Comparison of ENCODE assay signal across 26 cellular contexts in the genomic region with DNA sequence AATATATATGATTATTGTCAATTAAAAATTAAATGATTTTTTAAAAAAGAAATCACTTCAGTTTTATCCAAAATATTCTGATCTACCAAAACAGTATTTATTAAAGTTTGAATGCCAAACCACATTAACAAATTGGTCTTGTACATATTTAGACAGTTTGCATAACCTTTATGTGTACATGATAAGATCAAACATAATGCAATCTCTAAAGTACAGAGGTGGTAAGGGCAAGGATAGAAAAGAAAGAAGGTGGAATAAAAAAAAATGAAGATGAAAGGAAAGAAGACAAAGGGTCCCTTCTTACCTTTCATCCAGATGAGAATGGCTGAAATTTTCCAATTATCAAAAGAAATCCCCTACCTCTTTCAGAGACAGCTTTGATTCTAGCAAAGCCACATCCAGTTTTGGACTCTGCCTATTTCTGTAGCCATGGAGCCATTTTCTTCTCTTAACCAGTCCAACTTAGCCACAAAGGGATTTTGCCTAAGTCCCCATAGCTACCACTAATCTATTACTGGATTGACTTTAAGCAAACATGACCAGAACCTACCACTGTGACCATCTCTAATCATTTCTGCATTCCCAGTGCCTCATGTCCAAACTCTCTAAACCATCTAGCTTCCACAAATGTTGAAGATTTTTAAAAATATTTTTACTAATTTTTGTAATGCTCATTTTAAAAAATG.
DNase-seq lines count a peak whose midpoint lies in the region; ATAC-seq, FAIRE-seq and TF ChIP-seq lines count a peak whose summit lies in the region.
"Had no signal": no experiment of that assay in that cellular context is flagged by ENCODE, and none has a peak within 500 bp of the region (broad histone marks: within the 10 kb centered on the region; RNA-seq: fewer than 3 reads in every experiment).

No MANE protein-coding gene starts in this region.

- no peak for TF ChIP-seq CTCF in VCaP (conservative IDR thresholded peaks at IDR 0.05)
- no peak for TF ChIP-seq CTCF in HepG2 (CRISPR knock-in tag; IDR thresholded peaks at IDR 0.05)
- no peak for TF ChIP-seq CTCF in mucosa of descending colon (IDR thresholded peaks at IDR 0.05)
- no peak for TF ChIP-seq CTCF in vagina (IDR thresholded peaks at IDR 0.05)

- 0 out of 2 replicates have a peak, but pooled peaks cover 6% of the 10 kb centered on the region for H3K4me1 ChIP-seq in HepG2 (ENCODE audit: insufficient read depth, low read length)
- no peaks in the 10 kb centered on the region for H3K4me1 ChIP-seq in trophoblast cell (ENCODE audit: control insufficient read depth in 1 of 2, insufficient read depth in 2 of 2, low read length in 2 of 2)
- H3K4me1 ChIP-seq in mucosa of descending colon (ENCODE audit: low read depth): no peaks in the 10 kb centered on the region
- H3K4me1 ChIP-seq in vagina: no peaks in the 10 kb centered on the region
- H3K4me1 ChIP-seq: A549; BLaER1 treated with 17β-estradiol and CSF1 and Interleukin-3, amounts not matched to agents 10 nM and 100 nM; HAP-1 had no signal

- no peak overlapping the region for H3K23ac ChIP-seq in trophoblast cell (ENCODE audit: low read length)

- TF ChIP-seq EP300 in HepG2 (IDR thresholded peaks at IDR 0.05; ENCODE audit: low read depth in 2 of 2, low read length in 2 of 2) (no peak), HepG2 (CRISPR knock-in tag; IDR thresholded peaks at IDR 0.05; ENCODE audit: borderline replicate concordance) (no peak)

- POLR2A ChIA-PET in HepG2 (lab: Yijun Ruan, JAX): no interaction called here

- FAIRE-seq in HepG2 (lab: Jason Lieb, UNC): no peak
- FAIRE-seq: A549, D721Med, GM12891, GM18507, H54 had no signal

- H3K18ac ChIP-seq in trophoblast cell (ENCODE audit: low read length): no peak overlapping the region

- H3K36me3 ChIP-seq in HepG2 (replicated peaks in 1 of 2; ENCODE audit: control insufficient read depth in 1 of 2, insufficient read depth in 2 of 2, low read length in 2 of 2) (no peaks in the 10 kb centered on the region), trophoblast cell (ENCODE audit: control insufficient read depth in 1 of 2, insufficient read depth in 2 of 2, low read length in 2 of 2) (no peaks in the 10 kb centered on the region), mucosa of descending colon (ENCODE audit: low read depth) (no peaks in the 10 kb centered on the region), vagina (no peaks in the 10 kb centered on the region)
- H3K36me3 ChIP-seq: BE2C; BLaER1 treated with 17β-estradiol and CSF1 and Interleukin-3, amounts not matched to agents 10 nM and 100 nM; HAP-1 had no signal

- no peak for ATAC-seq in HepG2
- ATAC-seq in mucosa of descending colon: no peak
- ATAC-seq: A549 had no signal

- H4K8ac ChIP-seq in trophoblast cell (ENCODE audit: low read depth, low read length): no peak overlapping the region

- H3K9ac ChIP-seq in HepG2 (ENCODE audit: insufficient read depth, low read depth, low read length) (no peak overlapping the region), trophoblast cell (ENCODE audit: low read length) (no peak overlapping the region)
- H3K9ac ChIP-seq: BLaER1 treated with 17β-estradiol and CSF1 and Interleukin-3, amounts not matched to agents 10 nM and 100 nM had no signal

- H2BK5ac ChIP-seq in trophoblast cell (ENCODE audit: low read depth, low read length, poor library complexity): no peak overlapping the region

- TF ChIP-seq RAD21 in HepG2 (CRISPR knock-in tag; IDR thresholded peaks at IDR 0.05): no peak

- H3K14ac ChIP-seq in trophoblast cell (ENCODE audit: low read length): no peak overlapping the region

- no peak overlapping the region for H2AK5ac ChIP-seq in trophoblast cell (ENCODE audit: low read length)

- intact Hi-C loops in HepG2 (cut with micrococcal nuclease; ENCODE audit: unreplicated experiment) (no loop called here), mucosa of descending colon (cut with DNase I, micrococcal nuclease) (no loop called here), vagina (cut with DNase I) (no loop called here)

- no peaks in the 10 kb centered on the region for H3K79me2 ChIP-seq in HepG2 (ENCODE audit: insufficient read depth, low read length)
- H3K79me2 ChIP-seq in trophoblast cell (ENCODE audit: control insufficient read depth, insufficient read depth, low read length, poor library complexity): no peaks in the 10 kb centered on the region

- DNase-seq in NCI-H82 (lab: John Stamatoyannopoulos, UW) (peak; percentile 47), NCI-H82 treated with DMSO at 0.1 percent for 48 hours (lab: John Stamatoyannopoulos, UW; ENCODE audit: unreplicated experiment) (no peak), HepG2 (ENCODE audit: low spot score) (peak; percentile 32), trophoblast cell (peak; percentile 0 to 68), mucosa of descending colon (no peak), vagina (ENCODE audit: extremely low spot score in 2 of 2) (no peak)
- DNase-seq: 8988T; ACHN; AML-193; BE2C; CD4-positive, alpha-beta T cell; CD8-positive, alpha-beta memory T cell; DMS 273 treated with DMSO at 0.1 percent for 48 hours; DMS79; EL; GF-D8; GOT3; HFFc6 had no signal

- H3K27me3 ChIP-seq in HepG2 (ENCODE audit: control insufficient read depth in 1 of 2, insufficient read depth in 2 of 2, low read length in 2 of 2): no peaks in the 10 kb centered on the region; a peak in 1 of 5 replicates
- no peaks in the 10 kb centered on the region for H3K27me3 ChIP-seq in trophoblast cell (ENCODE audit: insufficient read depth, low read length)
- no peaks in the 10 kb centered on the region for H3K27me3 ChIP-seq in vagina
- H3K27me3 ChIP-seq: BE2C; BLaER1 treated with 17β-estradiol and CSF1 and Interleukin-3, amounts not matched to agents 10 nM and 100 nM had no signal

- BruUV-seq in HepG2 (replicated peaks; lab: Mats Ljungman, UMichigan): no TSS peak

- H2AFZ ChIP-seq in HepG2 (ENCODE audit: low read length) (no peak overlapping the region), trophoblast cell (ENCODE audit: insufficient read depth, low read length, poor library complexity) (no peak overlapping the region)

- no peaks in the 10 kb centered on the region for H3K9me3 ChIP-seq in HepG2 (ENCODE audit: low read length)
- no peaks in the 10 kb centered on the region for H3K9me3 ChIP-seq in trophoblast cell (ENCODE audit: insufficient read depth, low read depth, low read length)
- no peaks in the 10 kb centered on the region for H3K9me3 ChIP-seq in mucosa of descending colon
- H3K9me3 ChIP-seq in vagina: no peaks in the 10 kb centered on the region
- H3K9me3 ChIP-seq: A549, BE2C, HAP-1 had no signal

- no peak overlapping the region for H3K4ac ChIP-seq in trophoblast cell (ENCODE audit: low read depth, low read length)

- no peak overlapping the region for H4K91ac ChIP-seq in trophoblast cell (ENCODE audit: low read depth, low read length)

- 0 out of 2 replicates have a peak overlapping the region, but pooled peaks have one; percentile 3 for H3K27ac ChIP-seq in VCaP
- H3K27ac ChIP-seq in HepG2 (ENCODE audit: extremely low read length, insufficient read depth, low read length): no peak overlapping the region
- no peak overlapping the region for H3K27ac ChIP-seq in trophoblast cell (ENCODE audit: low read depth, low read length)
- H3K27ac ChIP-seq in vagina: no peak overlapping the region
- H3K27ac ChIP-seq: A549; BLaER1 treated with 17β-estradiol and CSF1 and Interleukin-3, amounts not matched to agents 10 nM and 100 nM had no signal

- H2BK12ac ChIP-seq in trophoblast cell (ENCODE audit: low read length): no peak overlapping the region

- CTCF ChIA-PET in HepG2 (lab: Yijun Ruan, JAX; ENCODE audit: low intra/inter-chr PET ratio, low total read pairs): no interaction called here

- H3K79me1 ChIP-seq in trophoblast cell (ENCODE audit: low read length): no peaks in the 10 kb centered on the region

- H3K4me2 ChIP-seq in HepG2 (ENCODE audit: low read depth, low read length): no peak overlapping the region
- H3K4me2 ChIP-seq in trophoblast cell (ENCODE audit: low read length): no peak overlapping the region
- H3K4me2 ChIP-seq: A549; BLaER1 treated with 17β-estradiol and CSF1 and Interleukin-3, amounts not matched to agents 10 nM and 100 nM had no signal

- no peaks in the 10 kb centered on the region for H4K20me1 ChIP-seq in HepG2 (ENCODE audit: insufficient read depth, low read length)
- H4K20me1 ChIP-seq: BLaER1 treated with 17β-estradiol and CSF1 and Interleukin-3, amounts not matched to agents 10 nM and 100 nM had no signal

- H3K4me3 ChIP-seq in HepG2 (replicated peaks in 1 of 3; ENCODE audit: insufficient read depth in 1 of 3, low read depth in 2 of 3, low read length in 3 of 3) (no peak overlapping the region), trophoblast cell (ENCODE audit: low read depth, low read length) (no peak overlapping the region), mucosa of descending colon (no peak overlapping the region), vagina (no peak overlapping the region)
- H3K4me3 ChIP-seq: A549; BLaER1 treated with 17β-estradiol and CSF1 and Interleukin-3, amounts not matched to agents 10 nM and 100 nM; HAP-1 had no signal

- TF ChIP-seq POLR2A in HepG2 (IDR thresholded peaks at IDR 0.05; ENCODE audit: insufficient read depth in 1 of 2, low read depth in 2 of 2, low read length in 2 of 2): no peak
- no peak for TF ChIP-seq POLR2A in vagina (IDR thresholded peaks at IDR 0.05)

- in situ Hi-C loops in HepG2 (cut with HindIII; ENCODE audit: extremely low pct_ligation_motif_present, low pct_unique_long_range_greater_than_20kb): no loop called here

- no peak overlapping the region for H2BK120ac ChIP-seq in trophoblast cell (ENCODE audit: insufficient read depth, low read length, poor library complexity)

- H4K12ac ChIP-seq in trophoblast cell (ENCODE audit: low read depth, low read length): no peak overlapping the region

TF ChIP-seq in HepG2, 621 proteins besides CTCF, POLR2A, EP300 and RAD21 (continues in another document):
- TF ChIP-seq, protein P1, sequence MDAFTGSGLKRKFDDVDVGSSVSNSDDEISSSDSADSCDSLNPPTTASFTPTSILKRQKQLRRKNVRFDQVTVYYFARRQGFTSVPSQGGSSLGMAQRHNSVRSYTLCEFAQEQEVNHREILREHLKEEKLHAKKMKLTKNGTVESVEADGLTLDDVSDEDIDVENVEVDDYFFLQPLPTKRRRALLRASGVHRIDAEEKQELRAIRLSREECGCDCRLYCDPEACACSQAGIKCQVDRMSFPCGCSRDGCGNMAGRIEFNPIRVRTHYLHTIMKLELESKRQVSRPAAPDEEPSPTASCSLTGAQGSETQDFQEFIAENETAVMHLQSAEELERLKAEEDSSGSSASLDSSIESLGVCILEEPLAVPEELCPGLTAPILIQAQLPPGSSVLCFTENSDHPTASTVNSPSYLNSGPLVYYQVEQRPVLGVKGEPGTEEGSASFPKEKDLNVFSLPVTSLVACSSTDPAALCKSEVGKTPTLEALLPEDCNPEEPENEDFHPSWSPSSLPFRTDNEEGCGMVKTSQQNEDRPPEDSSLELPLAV (CRISPR knock-in tag; conservative IDR thresholded peaks at IDR 0.05; ENCODE audit: low read depth): no peak
- TF ChIP-seq RCOR2 (CRISPR knock-in tag; IDR thresholded peaks at IDR 0.05) (no peak), NCOA2 (CRISPR knock-in tag; IDR thresholded peaks at IDR 0.05) (peak; percentile 50; the same call in 1 of the 2 replicates), TCF7 (IDR thresholded peaks at IDR 0.05; ENCODE audit: low read depth) (0 out of 2 replicates have a peak, but pooled peaks have one; percentile 13)

Comparison
In these comparisons a context has a peak if more than half of its experiments do, and no peak if none do; other contexts are left out.
1. DNase-seq: peak in NCI-H82 (single experiment), HepG2 (single experiment) and trophoblast cell (2 of 2); none in NCI-H82 treated with DMSO at 0.1 percent for 48 hours (single experiment), mucosa of descending colon (0 of 3) and vagina (0 of 2).